ENCODE assay signal across 13 cellular contexts in the genomic region with DNA sequence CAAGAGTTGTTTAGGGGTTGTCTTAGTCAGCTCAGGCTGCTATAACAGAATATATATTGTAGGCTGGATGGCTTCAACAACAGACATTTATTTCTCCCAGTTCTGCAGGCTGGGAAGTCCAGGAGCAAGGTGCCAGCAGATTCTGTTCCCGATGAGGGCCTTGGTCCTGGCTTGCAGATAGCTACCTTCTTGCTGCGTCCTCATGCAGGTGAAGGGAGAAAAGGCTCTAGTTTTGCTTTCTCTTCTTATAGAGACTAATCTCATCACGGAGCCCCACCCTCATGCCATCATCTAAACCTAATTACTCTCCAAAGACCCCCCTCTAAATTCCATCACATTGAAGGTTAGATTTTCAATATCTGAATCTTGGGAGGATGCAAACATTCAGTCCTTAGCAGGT.
A peak's percentile ranks its signal among the peaks of the same experiment; 100 is the strongest.
DNase-seq lines count a peak whose midpoint lies in the region; ATAC-seq and TF ChIP-seq lines count a peak whose summit lies in the region.
"Had no signal": no experiment of that assay in that cellular context is flagged by ENCODE, and none has a peak within 500 bp of the region (broad histone marks: within the 10 kb centered on the region; RNA-seq: fewer than 3 reads in every experiment).

No MANE protein-coding gene starts in this region.

- peaks cover 42% of the 10 kb centered on the region for H3K4me1 Mint-ChIP-seq in stimulated activated naive CD8-positive, alpha-beta T cell treated with anti-CD3 and anti-CD28 coated beads, Interleukin-15, Interleukin-2, amounts not matched to agents 100 ng/mL and 50 ng/mL, for 24 hours (ENCODE audit: low read depth)
- H3K4me1 Mint-ChIP-seq in stimulated activated naive CD8-positive, alpha-beta T cell treated with anti-CD3 and anti-CD28 coated beads, Interleukin-15, amount 100 ng/mL, for 72 hours, result peaks cover 31% of the 10 kb centered on the region
- peaks cover 47% of the 10 kb centered on the region for H3K4me1 Mint-ChIP-seq in activated CD4-positive, alpha-beta memory T cell treated with anti-CD3 and anti-CD28 coated beads for 36 hours (ENCODE audit: low read depth)

- no peak for DNase-seq in stimulated activated naive CD8-positive, alpha-beta T cell treated with anti-CD3 and anti-CD28 coated beads, Interleukin-15, amount 100 ng/mL, for 72 hours
- no peak for DNase-seq in activated CD4-positive, alpha-beta memory T cell treated with anti-CD3 and anti-CD28 coated beads for 36 hours
- DNase-seq in testis, result no peak
- DNase-seq in activated CD8-positive, alpha-beta memory T cell treated with anti-CD3 and anti-CD28 coated beads, Interleukin-2, amount 50 U/mL, for 4 hours, result no peak
- DNase-seq: dermis blood vessel endothelial cell, left ventricle myocardium superior, NCI-H2081 treated with DMSO at 0.1 percent for 48 hours, SHP77 treated with DMSO at 0.1 percent for 48 hours, small intestine had no signal

- no peak for ATAC-seq in stimulated activated naive CD8-positive, alpha-beta T cell treated with anti-CD3 and anti-CD28 coated beads, Interleukin-15, amount 100 ng/mL, for 72 hours
- ATAC-seq in GM21786 (IDR thresholded peaks at IDR 0.05; ENCODE audit: unreplicated experiment), result no peak
- ATAC-seq: left ventricle myocardium superior had no signal

- no peak for TF ChIP-seq CTCF in testis (IDR thresholded peaks at IDR 0.05)

- H3K9me3 ChIP-seq in muscle layer of duodenum (ENCODE audit: control insufficient read depth in 1 of 2, low read length in 2 of 2), result no peaks in the 10 kb centered on the region
- H3K9me3 ChIP-seq in testis, result no peaks in the 10 kb centered on the region

- H3K27ac ChIP-seq in muscle layer of duodenum (ENCODE audit: low read length), result peak overlapping the region; percentile 68
- peak overlapping the region in 1 of 2 donors; percentile 93 for H3K27ac ChIP-seq in testis
- H3K27ac ChIP-seq: C4-2B had no signal

- H3K27me3 ChIP-seq in muscle layer of duodenum (ENCODE audit: low read depth, low read length) (no peaks in the 10 kb centered on the region), testis (no peaks in the 10 kb centered on the region)

- H3K4me3 ChIP-seq in muscle layer of duodenum (ENCODE audit: low read depth in 1 of 2, low read length in 2 of 2), result no peak overlapping the region
- no peak overlapping the region for H3K4me3 ChIP-seq in testis

- 50 to 67% methylated on average over 3 of the region's 3 CpGs for whole genome bisulfite sequencing in testis, 2 donors

- no peaks in the 10 kb centered on the region for H3K9me3 Mint-ChIP-seq in stimulated activated naive CD8-positive, alpha-beta T cell treated with anti-CD3 and anti-CD28 coated beads, Interleukin-15, Interleukin-2, amounts not matched to agents 100 ng/mL and 50 ng/mL, for 24 hours
- H3K9me3 Mint-ChIP-seq in stimulated activated naive CD8-positive, alpha-beta T cell treated with anti-CD3 and anti-CD28 coated beads, Interleukin-15, amount 100 ng/mL, for 72 hours, result no peaks in the 10 kb centered on the region
- H3K9me3 Mint-ChIP-seq in activated CD4-positive, alpha-beta memory T cell treated with anti-CD3 and anti-CD28 coated beads for 36 hours, result no peaks in the 10 kb centered on the region

- CTCF ChIA-PET in activated CD4-positive, alpha-beta memory T cell treated with anti-CD3 and anti-CD28 coated beads for 36 hours (lab: Charles Lee), result interaction anchor here (1.7 to 3.3 kb wide), 3 partner anchors 10 to 359 kb away, joined by 3 to 19 read pairs (median 15); no protein-coding TSS in a partner anchor

- H3K27ac Mint-ChIP-seq in stimulated activated naive CD8-positive, alpha-beta T cell treated with anti-CD3 and anti-CD28 coated beads, Interleukin-15, Interleukin-2, amounts not matched to agents 100 ng/mL and 50 ng/mL, for 24 hours, result no peak overlapping the region
- no peak overlapping the region for H3K27ac Mint-ChIP-seq in stimulated activated naive CD8-positive, alpha-beta T cell treated with anti-CD3 and anti-CD28 coated beads, Interleukin-15, amount 100 ng/mL, for 72 hours
- H3K27ac Mint-ChIP-seq in activated CD4-positive, alpha-beta memory T cell treated with anti-CD3 and anti-CD28 coated beads for 36 hours, result peak overlapping the region; percentile 84

- POLR2A ChIA-PET in activated CD4-positive, alpha-beta memory T cell treated with anti-CD3 and anti-CD28 coated beads for 36 hours (lab: Charles Lee), result interaction anchor here (0.5 to 2.0 kb wide), 5 partner anchors 28 to 336 kb away, joined by 3 to 6 read pairs (median 4); partner anchors contain the start of gene MAP3K1

- no peaks in the 10 kb centered on the region for H3K36me3 Mint-ChIP-seq in stimulated activated naive CD8-positive, alpha-beta T cell treated with anti-CD3 and anti-CD28 coated beads, Interleukin-15, Interleukin-2, amounts not matched to agents 100 ng/mL and 50 ng/mL, for 24 hours (ENCODE audit: low read depth)
- H3K36me3 Mint-ChIP-seq in activated CD4-positive, alpha-beta memory T cell treated with anti-CD3 and anti-CD28 coated beads for 36 hours, result no peaks in the 10 kb centered on the region

- peak overlapping the region; percentile 74 for H3K4me3 Mint-ChIP-seq in stimulated activated naive CD8-positive, alpha-beta T cell treated with anti-CD3 and anti-CD28 coated beads, Interleukin-15, Interleukin-2, amounts not matched to agents 100 ng/mL and 50 ng/mL, for 24 hours
- no peak overlapping the region for H3K4me3 Mint-ChIP-seq in stimulated activated naive CD8-positive, alpha-beta T cell treated with anti-CD3 and anti-CD28 coated beads, Interleukin-15, amount 100 ng/mL, for 72 hours
- H3K4me3 Mint-ChIP-seq in activated CD4-positive, alpha-beta memory T cell treated with anti-CD3 and anti-CD28 coated beads for 36 hours, result peak overlapping the region; percentile 78

- intact Hi-C loops in activated CD4-positive, alpha-beta memory T cell treated with anti-CD3 and anti-CD28 coated beads for 36 hours (cut with micrococcal nuclease), result loop anchor here (1.0 to 5.0 kb wide), 2 partner anchors 151 to 358 kb away; no protein-coding TSS in a partner anchor
- intact Hi-C loops in testis (cut with DNase I; ENCODE audit: low total_unique reads), result no loop called here

- peaks cover 12% of the 10 kb centered on the region for H3K27me3 Mint-ChIP-seq in stimulated activated naive CD8-positive, alpha-beta T cell treated with anti-CD3 and anti-CD28 coated beads, Interleukin-15, Interleukin-2, amounts not matched to agents 100 ng/mL and 50 ng/mL, for 24 hours
- H3K27me3 Mint-ChIP-seq in stimulated activated naive CD8-positive, alpha-beta T cell treated with anti-CD3 and anti-CD28 coated beads, Interleukin-15, amount 100 ng/mL, for 72 hours, result peaks cover 18% of the 10 kb centered on the region
- H3K27me3 Mint-ChIP-seq in activated CD4-positive, alpha-beta memory T cell treated with anti-CD3 and anti-CD28 coated beads for 36 hours, result no peaks in the 10 kb centered on the region

- H3K36me3 ChIP-seq in muscle layer of duodenum (ENCODE audit: control insufficient read depth in 1 of 2, insufficient read depth in 2 of 2, low read length in 2 of 2) (no peaks in the 10 kb centered on the region), testis (ENCODE audit: low read depth, missing control alignments) (no peaks in the 10 kb centered on the region)

- TF ChIP-seq POLR2A in testis (IDR thresholded peaks at IDR 0.05), result no peak

- H3K4me1 ChIP-seq in muscle layer of duodenum (ENCODE audit: control insufficient read depth in 1 of 2, insufficient read depth in 2 of 2, low read length in 2 of 2), result peaks cover 5 to 12% of the 10 kb centered on the region in 2 donors
- peaks cover 36% of the 10 kb centered on the region for H3K4me1 ChIP-seq in testis

Comparison
In these comparisons a context has a peak if more than half of its experiments do, and no peak if none do; other contexts are left out.
1. H3K4me3 Mint-ChIP-seq: peak in stimulated activated naive CD8-positive, alpha-beta T cell treated with anti-CD3 and anti-CD28 coated beads, Interleukin-15, Interleukin-2, amounts not matched to agents 100 ng/mL and 50 ng/mL, for 24 hours (single experiment) and activated CD4-positive, alpha-beta memory T cell treated with anti-CD3 and anti-CD28 coated beads for 36 hours (single experiment); none in stimulated activated naive CD8-positive, alpha-beta T cell treated with anti-CD3 and anti-CD28 coated beads, Interleukin-15, amount 100 ng/mL, for 72 hours (0 of 2).